ENCODE assay signal across 28 cellular contexts in genomic region chr13:35342440-35342839, GRCh38.
"Had no signal": no experiment of that assay in that cellular context is flagged by ENCODE, and none has a peak within 500 bp of the region (broad histone marks: within the 10 kb centered on the region; RNA-seq: fewer than 3 reads in every experiment).

No MANE protein-coding gene starts in this region.

- DNase-seq: effector CD8-positive, alpha-beta T cell; endodermal cell; foreskin melanocyte; glutamatergic neuron; hypothalamus; immature natural killer cell; natural killer cell; occipital lobe; ovary; posterior cingulate gyrus; psoas muscle; right cardiac atrium; spleen; stimulated activated CD4-positive, alpha-beta T cell treated with anti-CD3 and anti-CD28 coated beads, Interleukin-4, amount 100 ng/mL, for 4 hours; stimulated activated naive CD8-positive, alpha-beta T cell treated with anti-CD3 and anti-CD28 coated beads, Interleukin-15, Interleukin-2, amounts not matched to agents 100 U/mL and 50 U/mL, for 24 hours; substantia nigra; testis; tibial artery; upper lobe of left lung had no signal

- FAIRE-seq: colon, keratinocyte, urothelium cell line had no signal

- H3K27ac ChIP-seq: epithelial cell of prostate, esophagus muscularis mucosa, ovary, psoas muscle, skin epidermis, spleen, testis, tibial artery, upper lobe of left lung had no signal

- H3K27me3 ChIP-seq: esophagus muscularis mucosa, ovary, spleen, testis, tibial artery, upper lobe of left lung had no signal

- H3K36me3 ChIP-seq: esophagus muscularis mucosa, ovary, spleen, tibial artery, upper lobe of left lung had no signal

- H3K4me1 ChIP-seq: esophagus muscularis mucosa, psoas muscle, spleen, testis, tibial artery, upper lobe of left lung had no signal

- H3K4me3 ChIP-seq: esophagus muscularis mucosa, lung, ovary, psoas muscle, skin epidermis, spleen, testis, tibial artery, upper lobe of left lung had no signal

- ATAC-seq: left lobe of liver; natural killer cell; psoas muscle; right cardiac atrium; stimulated activated memory B cell treated with anti-CD40 and anti-IgM and Interleukin-4, amounts not matched to agents 10 μg/mL and 1 μg/mL and 100 μg/mL, for 72 hours; stimulated activated naive CD8-positive, alpha-beta T cell treated with anti-CD3 and anti-CD28 coated beads, Interleukin-15, Interleukin-2, amounts not matched to agents 100 U/mL and 50 U/mL, for 24 hours had no signal

- H3K9me3 ChIP-seq: esophagus muscularis mucosa, ovary, psoas muscle, spleen, testis, tibial artery, upper lobe of left lung had no signal
